In genomic region chr1:161122967-161123366, GRCh38 we compare ENCODE assay signal across 17 cellular contexts. TPM values are rescaled to one million over a fixed set of nuclear protein-coding genes. Genes with fewer than 3 reads are reported as not detected.
"Had no signal": no experiment of that assay in that cellular context is flagged by ENCODE, and none has a peak within 500 bp of the region (broad histone marks: within the 10 kb centered on the region; RNA-seq: fewer than 3 reads in every experiment).

No MANE protein-coding gene starts in this region.

- H3K4me3 Mint-ChIP-seq: nephron had no signal

- H3K4me3 ChIP-seq: right lobe of liver, SJSA1, smooth muscle cell, thoracic aorta had no signal

- H3K27me3 ChIP-seq: right lobe of liver, SJSA1 had no signal

- H3K27ac ChIP-seq: right lobe of liver, SJSA1, thoracic aorta had no signal

- ATAC-seq: left ventricle myocardium superior, right lobe of liver had no signal

- H3K9me3 Mint-ChIP-seq: nephron had no signal

- DNase-seq: activated naive CD4-positive, alpha-beta T cell; amniotic stem cell; caudate nucleus; cortex of kidney; effector memory CD4-positive, alpha-beta T cell; head of caudate nucleus; kidney glomerular epithelial cell; left ventricle myocardium superior; right lobe of liver; stimulated activated CD4-positive, alpha-beta T cell treated with anti-CD3 and anti-CD28 coated beads, Interleukin-4, amount 100 ng/mL, for 4 hours; stimulated activated CD8-positive, alpha-beta memory T cell treated with anti-CD3 and anti-CD28 coated beads, Interleukin-4, amount 100 ng/mL, for 48 hours; SW 1271 had no signal

- H3K9me3 ChIP-seq: right lobe of liver, SJSA1, thoracic aorta had no signal

RNA-seq across cellular contexts. Expression of gene KLHDC9, which starts 24.8 kb away (rescaled TPM):
- total RNA-seq: SJSA1; T-helper 2 cell treated with Interferon-gamma antibody and Interleukin-4, amounts not matched to agents 100 ng/mL and 5 ng/mL, for 36 hours had no signal
